Comparison of ENCODE assay signal across 19 cellular contexts in the genomic region with DNA sequence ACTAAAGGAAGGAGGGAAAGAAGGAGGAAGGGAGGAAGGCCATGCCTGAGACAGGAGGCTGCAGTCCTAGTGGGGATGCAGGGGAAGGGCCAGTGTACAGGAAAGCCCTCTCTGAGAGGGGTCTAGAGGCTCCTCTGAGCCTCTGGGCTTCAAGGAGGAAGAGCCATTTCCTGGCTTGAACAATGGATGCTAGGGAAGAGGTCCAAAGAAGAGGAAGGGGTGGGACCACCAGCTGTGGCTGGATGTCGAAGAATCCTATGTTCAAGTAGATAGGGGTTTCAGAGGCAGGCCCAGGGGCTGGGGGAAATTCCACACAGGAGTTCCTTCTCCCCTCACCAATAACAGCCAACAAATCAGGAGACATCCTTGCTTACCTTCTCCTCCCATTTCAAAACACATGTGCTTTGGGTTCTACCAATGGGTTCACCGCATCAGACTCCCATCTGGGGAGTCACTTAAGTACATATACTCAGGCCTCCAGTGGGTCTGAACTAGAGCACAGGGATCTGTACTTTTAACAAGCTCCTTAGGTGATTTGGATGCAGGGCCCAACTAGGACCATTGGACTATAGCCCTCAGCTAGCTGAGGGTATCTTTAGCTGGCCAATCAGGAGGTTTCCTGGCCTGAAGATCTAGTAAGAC. TPM values are rescaled to one million over a fixed set of nuclear protein-coding genes. Genes with fewer than 3 reads are reported as not detected.
A peak's percentile ranks its signal among the peaks of the same experiment; 100 is the strongest.
DNase-seq lines count a peak whose midpoint lies in the region; ATAC-seq, FAIRE-seq and TF ChIP-seq lines count a peak whose summit lies in the region.
"Had no signal": no experiment of that assay in that cellular context is flagged by ENCODE, and none has a peak within 500 bp of the region (broad histone marks: within the 10 kb centered on the region; RNA-seq: fewer than 3 reads in every experiment).

No MANE protein-coding gene starts in this region.

- H3K4me2 ChIP-seq in H9 (ENCODE audit: insufficient read depth, insufficient read length, low read length) (no peak overlapping the region), endothelial cell of umbilical vein (ENCODE audit: insufficient read depth, low read length) (peak overlapping the region; percentile 49)

- H3K4me1 ChIP-seq in H9 (ENCODE audit: insufficient read depth, low read length) (no peaks in the 10 kb centered on the region), endothelial cell of umbilical vein (ENCODE audit: control insufficient read depth, extremely low read depth, insufficient read depth, low read length) (peaks cover 21% of the 10 kb centered on the region)

- no peak overlapping the region for H2BK20ac ChIP-seq in H9 (ENCODE audit: low read depth, low read length, poor library complexity, severe bottlenecking)

- peaks cover 21% of the 10 kb centered on the region for H3K36me3 Mint-ChIP-seq in activated CD4-positive, alpha-beta T cell treated with anti-CD3 and anti-CD28 coated beads for 36 hours (ENCODE audit: low read depth)
- peaks cover 30 to 71% (median 37%) of the 10 kb centered on the region in 3 experiments for H3K36me3 Mint-ChIP-seq in H9 (ENCODE audit: insufficient read depth in 1 of 3, low read depth in 3 of 3)
- peaks cover 75% of the 10 kb centered on the region for H3K36me3 Mint-ChIP-seq in nephron (ENCODE audit: low read depth)
- H3K36me3 Mint-ChIP-seq: type B pancreatic cell had no signal

- H3K79me1 ChIP-seq in H9 (ENCODE audit: insufficient read depth, low read depth, low read length, poor library complexity, severe bottlenecking) = no peaks in the 10 kb centered on the region

- POLR2A ChIA-PET in activated CD4-positive, alpha-beta T cell treated with anti-CD3 and anti-CD28 coated beads for 36 hours (lab: Charles Lee) = interaction anchor here (1.1 kb wide), 1 partner anchor 47 kb away, joined by 4 read pairs; no protein-coding TSS in a partner anchor
- POLR2A ChIA-PET in endothelial cell of umbilical vein (lab: Charles Lee) = interaction anchor here (1.0 to 1.1 kb wide), 3 partner anchors 18 to 82 kb away, joined by 3 to 6 read pairs (median 3); no protein-coding TSS in a partner anchor

- H3K9ac ChIP-seq in H9 (ENCODE audit: extremely low read depth, insufficient read length, low read length) (no peak overlapping the region), endothelial cell of umbilical vein (replicated peaks; ENCODE audit: extremely low read depth, insufficient read depth, low read length) (peak overlapping the region; percentile 17)

- no peaks in the 10 kb centered on the region for H3K27me3 Mint-ChIP-seq in activated CD4-positive, alpha-beta T cell treated with anti-CD3 and anti-CD28 coated beads for 36 hours
- H3K27me3 Mint-ChIP-seq in H9 (ENCODE audit: low read depth) (no peaks in the 10 kb centered on the region), nephron (ENCODE audit: low read depth) (no peaks in the 10 kb centered on the region)
- H3K27me3 Mint-ChIP-seq: type B pancreatic cell had no signal

- no peak overlapping the region for H2AK5ac ChIP-seq in H9 (ENCODE audit: insufficient read length, low read length)

- H3K27me3 ChIP-seq in H9 (ENCODE audit: insufficient read depth, low read length) (no peaks in the 10 kb centered on the region), endothelial cell of umbilical vein (ENCODE audit: control insufficient read depth in 2 of 2, insufficient read depth in 2 of 2, low read length in 2 of 2) (no peaks in the 10 kb centered on the region)
- H3K27me3 ChIP-seq: gastroesophageal sphincter had no signal

- CTCF ChIA-PET in activated CD4-positive, alpha-beta T cell treated with anti-CD3 and anti-CD28 coated beads for 36 hours (lab: Charles Lee) = interaction anchor here (0.6 to 21.5 kb wide), 7 partner anchors 11 to 557 kb away, joined by 3 to 332 read pairs (median 4); a partner anchor contains a TSS
- CTCF ChIA-PET in endothelial cell of umbilical vein (lab: Charles Lee) = interaction anchor here (1.0 to 3.2 kb wide), 9 partner anchors 8 to 85 kb away, joined by 3 to 11 read pairs (median 4); a partner anchor contains a TSS

- DNase-seq in activated CD4-positive, alpha-beta T cell treated with anti-CD3 and anti-CD28 coated beads for 36 hours = no peak
- DNase-seq in activated CD4-positive, alpha-beta T cell treated with anti-CD3 and anti-CD28 coated beads for 1 hour = no peak
- DNase-seq in H9 (no peak), endothelial cell of umbilical vein (ENCODE audit: low read depth, low spot score) (peak; percentile 84), OCI-M2 (lab: John Stamatoyannopoulos, UW; ENCODE audit: unreplicated experiment) (no peak), NCI-H2227 (lab: John Stamatoyannopoulos, UW; ENCODE audit: unreplicated experiment) (no peak)
- DNase-seq: 8988T; activated CD4-positive, CD25-positive, alpha-beta regulatory T cell; amniotic stem cell; NCI-H1436 treated with DMSO at 0.1 percent for 48 hours; NCI-H345; occipital lobe; stimulated activated CD4-positive, alpha-beta T cell treated with anti-CD3 and anti-CD28 coated beads, Interleukin-4, amount 100 ng/mL, for 4 hours had no signal

- no peaks in the 10 kb centered on the region for H3K79me2 ChIP-seq in H9 (ENCODE audit: insufficient read depth, low read length)
- no peaks in the 10 kb centered on the region for H3K79me2 ChIP-seq in endothelial cell of umbilical vein (ENCODE audit: control insufficient read depth, insufficient read depth, low read length)

- H3K4me1 Mint-ChIP-seq in activated CD4-positive, alpha-beta T cell treated with anti-CD3 and anti-CD28 coated beads for 36 hours = peaks cover 22% of the 10 kb centered on the region
- H3K4me1 Mint-ChIP-seq in H9 (peaks cover 2 to 8% of the 10 kb centered on the region in 2 experiments; a peak in 3 of 4 replicates), nephron (peaks cover 4% of the 10 kb centered on the region)

- H3K9me1 ChIP-seq in endothelial cell of umbilical vein (replicated peaks; ENCODE audit: control insufficient read depth, extremely low read depth, insufficient read depth, low read length) = no peaks in the 10 kb centered on the region

- no peaks in the 10 kb centered on the region for H3K23me2 ChIP-seq in H9 (ENCODE audit: insufficient read length, low read depth, low read length, poor library complexity, severe bottlenecking)

- no peak overlapping the region for H4K5ac ChIP-seq in H9 (ENCODE audit: insufficient read length, low read depth, low read length)

- H4K91ac ChIP-seq in H9 (ENCODE audit: insufficient read length, low read depth, low read length) = no peak overlapping the region

- H2BK5ac ChIP-seq in H9 (ENCODE audit: insufficient read length, low read length) = no peak overlapping the region

- no TSS peak for BruUV-seq in endothelial cell of umbilical vein (replicated peaks; lab: Mats Ljungman, UMichigan)

- H3K27ac Mint-ChIP-seq in activated CD4-positive, alpha-beta T cell treated with anti-CD3 and anti-CD28 coated beads for 36 hours = peak overlapping the region; percentile 28
- H3K27ac Mint-ChIP-seq in H9 (peak overlapping the region in 2 of 3 experiments; percentile 25 to 82; a peak in 2 of 7 replicates), nephron (peak overlapping the region in 2 of 3 experiments; percentile 14 to 60)
- H3K27ac Mint-ChIP-seq: type B pancreatic cell had no signal

- H4K8ac ChIP-seq in H9 (replicated peaks; ENCODE audit: insufficient read length, low read depth, low read length) = no peak overlapping the region

- H2AFZ ChIP-seq in H9 (ENCODE audit: low read length) = no peak overlapping the region
- H2AFZ ChIP-seq in endothelial cell of umbilical vein (ENCODE audit: low read depth, low read length) = no peak overlapping the region

- TF ChIP-seq CTCF in H9 (conservative IDR thresholded peaks at IDR 0.05) = no peak
- no peak for TF ChIP-seq CTCF in endothelial cell of umbilical vein (IDR thresholded peaks at IDR 0.05; ENCODE audit: extremely low read depth in 1 of 2, insufficient read depth in 1 of 2, low read depth in 1 of 2, low read length in 2 of 2)
- no peak for TF ChIP-seq CTCF in nephron (IDR thresholded peaks at IDR 0.05; ENCODE audit: unreplicated experiment in 3 of 3)

- H3K56ac ChIP-seq in H9 (ENCODE audit: insufficient read length, low read depth, low read length) = no peak overlapping the region

- ATAC-seq in activated CD4-positive, alpha-beta T cell treated with anti-CD3 and anti-CD28 coated beads for 36 hours = no peak
- no peak for ATAC-seq in GM19397 (IDR thresholded peaks at IDR 0.05; ENCODE audit: unreplicated experiment)
- ATAC-seq: gastroesophageal sphincter had no signal

- no peak overlapping the region for H3K4me3 Mint-ChIP-seq in activated CD4-positive, alpha-beta T cell treated with anti-CD3 and anti-CD28 coated beads for 36 hours
- H3K4me3 Mint-ChIP-seq in H9 = no peak overlapping the region; a peak in 1 of 5 replicates
- H3K4me3 Mint-ChIP-seq in nephron = no peak overlapping the region
- H3K4me3 Mint-ChIP-seq: type B pancreatic cell had no signal

- intact Hi-C loops in activated CD4-positive, alpha-beta T cell treated with anti-CD3 and anti-CD28 coated beads for 36 hours (cut with DNase I, micrococcal nuclease) = no loop called here
- intact Hi-C loops in endothelial cell of umbilical vein (cut with micrococcal nuclease) = loop anchor here (1.0 kb wide), 2 partner anchors 8 kb away; no protein-coding TSS in a partner anchor

- H3K27ac ChIP-seq in H9 (ENCODE audit: insufficient read length, low read depth, low read length) (no peak overlapping the region), endothelial cell of umbilical vein (ENCODE audit: insufficient read depth, low read depth, low read length) (peak overlapping the region; percentile 82)

- TF ChIP-seq POLR2A in endothelial cell of umbilical vein (IDR thresholded peaks at IDR 0.05; ENCODE audit: low read depth, low read length) = no peak

- WGBS in H9 (ENCODE audit: extremely low coverage, insufficient read length, low lambda C conversion rate) = no CpG with 5 or more reads among the region's 2 CpGs

- H3K23ac ChIP-seq in H9 (ENCODE audit: insufficient read length, low read depth, low read length) = no peak overlapping the region

- H3K4me3 ChIP-seq in endothelial cell of umbilical vein (replicated peaks in 1 of 3; ENCODE audit: insufficient read depth in 1 of 3, low read depth in 1 of 3, low read length in 3 of 3) = no peak overlapping the region
- H3K4me3 ChIP-seq: gastroesophageal sphincter had no signal

- no peak overlapping the region for H3K4ac ChIP-seq in H9 (ENCODE audit: low read depth, low read length)

- no peaks in the 10 kb centered on the region for H4K20me1 ChIP-seq in H9 (ENCODE audit: control insufficient read depth, insufficient read depth, insufficient read length)
- no peaks in the 10 kb centered on the region for H4K20me1 ChIP-seq in endothelial cell of umbilical vein (replicated peaks; ENCODE audit: control insufficient read depth, extremely low read depth, insufficient read depth, low read length)

- H3K36me3 ChIP-seq in endothelial cell of umbilical vein (ENCODE audit: control insufficient read depth in 2 of 2, extremely low read depth in 1 of 2, insufficient read depth in 2 of 2, low read length in 2 of 2) = peaks cover 35 to 67% of the 10 kb centered on the region in 2 experiments

- H2BK12ac ChIP-seq in H9 (ENCODE audit: insufficient read length, low read depth, low read length) = no peak overlapping the region

- H3K9me3 Mint-ChIP-seq in activated CD4-positive, alpha-beta T cell treated with anti-CD3 and anti-CD28 coated beads for 36 hours (ENCODE audit: low read depth) = no peaks in the 10 kb centered on the region
- H3K9me3 Mint-ChIP-seq in H9 = no peaks in the 10 kb centered on the region
- no peaks in the 10 kb centered on the region for H3K9me3 Mint-ChIP-seq in nephron
- H3K9me3 Mint-ChIP-seq: type B pancreatic cell had no signal

- H3K9me3 ChIP-seq in H9 (ENCODE audit: control insufficient read depth, low read depth, low read length) = no peaks in the 10 kb centered on the region
- no peaks in the 10 kb centered on the region for H3K9me3 ChIP-seq in endothelial cell of umbilical vein (replicated peaks; ENCODE audit: control insufficient read depth, insufficient read depth, low read length)
- H3K9me3 ChIP-seq: gastroesophageal sphincter had no signal

- H2BK15ac ChIP-seq in H9 (ENCODE audit: low read depth, low read length) = no peak overlapping the region

- H2BK120ac ChIP-seq in H9 (ENCODE audit: low read depth, low read length, poor library complexity, severe bottlenecking) = no peak overlapping the region

- dilution Hi-C loops in endothelial cell of umbilical vein (cut with MboI; ENCODE audit: extremely low pct_ligation_motif_present, low sequenced_read_pairs) = no loop called here

- no peak overlapping the region for H3K14ac ChIP-seq in H9 (ENCODE audit: insufficient read depth, low read length)

- H3K18ac ChIP-seq in H9 (ENCODE audit: insufficient read length, low read depth, low read length) = no peak overlapping the region

- no peak overlapping the region for H3T11ph ChIP-seq in H9 (ENCODE audit: low read length)

- peak; percentile 93 for FAIRE-seq in endothelial cell of umbilical vein (lab: Jason Lieb, UNC)
- FAIRE-seq: GM19239 had no signal

RNA-seq across cellular contexts. Expression of a gene that starts 32.4 kb away (rescaled TPM):
- total RNA-seq in activated CD4-positive, alpha-beta T cell treated with anti-CD3 and anti-CD28 coated beads for 36 hours = 1 to 10 TPM; 6.9 to 8.1 TPM
- total RNA-seq in H9 (2021) = 17.4 and 19.0 TPM in 2 replicates
- total RNA-seq in endothelial cell of umbilical vein = 9.5 and 9.9 TPM in 2 replicates
- polyA plus RNA-seq in endothelial cell of umbilical vein = 5.4 TPM in 2 replicates
- 4.3 and 5.3 TPM in 2 replicates for polyA plus RNA-seq in endothelial cell of umbilical vein (2011; cell fraction: cytosol; rRNA removed)
- polyA plus RNA-seq in endothelial cell of umbilical vein (2011; cell fraction: nucleus; rRNA removed) = 32.8 and 33.2 TPM in 2 replicates
- polyA plus RNA-seq in endothelial cell of umbilical vein (2012) = 4.4 and 6.2 TPM in 2 replicates
- 7.8 and 9.3 TPM in 2 replicates for polyA minus RNA-seq in endothelial cell of umbilical vein
- 3.9 TPM for polyA minus RNA-seq in endothelial cell of umbilical vein (2011; cell fraction: cytosol; rRNA and poly(A)+ RNA removed)
- 8.2 and 11.7 TPM in 2 replicates for polyA minus RNA-seq in endothelial cell of umbilical vein (2011; cell fraction: nucleus; rRNA and poly(A)+ RNA removed)

RNA-seq across cellular contexts. Expression of a gene that starts 50.3 kb away (rescaled TPM):
- total RNA-seq in activated CD4-positive, alpha-beta T cell treated with anti-CD3 and anti-CD28 coated beads for 36 hours = under 1 TPM; 0.05 to 0.07 TPM
- 0.42 and 0.46 TPM in 2 replicates for total RNA-seq in H9 (2021)
- 0.21 and 0.33 TPM in 2 replicates for total RNA-seq in endothelial cell of umbilical vein
- 0.10 and 0.11 TPM in 2 replicates for polyA plus RNA-seq in endothelial cell of umbilical vein
- polyA plus RNA-seq in endothelial cell of umbilical vein (2011; cell fraction: cytosol; rRNA removed) = 0.06 TPM in 2 replicates
- polyA plus RNA-seq in endothelial cell of umbilical vein (2011; cell fraction: nucleus; rRNA removed) = 0.78 and 0.90 TPM in 2 replicates
- 0.16 and 0.56 TPM in 2 replicates for polyA plus RNA-seq in endothelial cell of umbilical vein (2012)
- polyA minus RNA-seq in endothelial cell of umbilical vein = 0.36 and 0.62 TPM in 2 replicates
- not detected for polyA minus RNA-seq in endothelial cell of umbilical vein (2011; cell fraction: cytosol; rRNA and poly(A)+ RNA removed)
- 0.72 and 0.87 TPM in 2 replicates for polyA minus RNA-seq in endothelial cell of umbilical vein (2011; cell fraction: nucleus; rRNA and poly(A)+ RNA removed)
- total RNA-seq: epithelial cell of proximal tubule, occipital lobe had no signal

RNA-seq across cellular contexts. Expression of a gene that starts 51.5 kb away (rescaled TPM):
- 10 to 100 TPM; 23.2 to 24.3 TPM for total RNA-seq in activated CD4-positive, alpha-beta T cell treated with anti-CD3 and anti-CD28 coated beads for 36 hours
- total RNA-seq in H9 (2021) (20.5 and 22.8 TPM in 2 replicates), endothelial cell of umbilical vein (93.2 and 93.3 TPM in 2 replicates)
- 33.6 and 35.1 TPM in 2 replicates for polyA plus RNA-seq in endothelial cell of umbilical vein
- polyA plus RNA-seq in endothelial cell of umbilical vein (2011; cell fraction: cytosol; rRNA removed) = 31.3 and 33.6 TPM in 2 replicates
- 143 and 146 TPM in 2 replicates for polyA plus RNA-seq in endothelial cell of umbilical vein (2011; cell fraction: nucleus; rRNA removed)
- 37.7 and 39.3 TPM in 2 replicates for polyA plus RNA-seq in endothelial cell of umbilical vein (2012)
- 107 and 110 TPM in 2 replicates for polyA minus RNA-seq in endothelial cell of umbilical vein
- 4.4 TPM for polyA minus RNA-seq in endothelial cell of umbilical vein (2011; cell fraction: cytosol; rRNA and poly(A)+ RNA removed)
- polyA minus RNA-seq in endothelial cell of umbilical vein (2011; cell fraction: nucleus; rRNA and poly(A)+ RNA removed) = 75.3 and 104 TPM in 2 replicates
